In genomic region chr5:172285226-172286143, GRCh38 we compare ENCODE assay signal across 10 cellular contexts. TPM values are rescaled to one million over a fixed set of nuclear protein-coding genes. Genes with fewer than 3 reads are reported as not detected.
A peak's percentile ranks its signal among the peaks of the same experiment; 100 is the strongest.
DNase-seq lines count a peak whose midpoint lies in the region; ATAC-seq and TF ChIP-seq lines count a peak whose summit lies in the region.
"Had no signal": no experiment of that assay in that cellular context is flagged by ENCODE, and none has a peak within 500 bp of the region (broad histone marks: within the 10 kb centered on the region; RNA-seq: fewer than 3 reads in every experiment).

No MANE protein-coding gene starts in this region.

- no peaks in the 10 kb centered on the region for H3K9me3 Mint-ChIP-seq in T-helper 1 cell treated with Interleukin-12 subunit alpha and Interleukin-12 subunit beta and Interleukin-4 antibody, amounts not matched to agents 30 μg/mL and 1 μg/mL, for 36 hours
- no peaks in the 10 kb centered on the region for H3K9me3 Mint-ChIP-seq in effector memory CD8-positive, alpha-beta T cell
- H3K9me3 Mint-ChIP-seq in osteocyte (ENCODE audit: unreplicated experiment): no peaks in the 10 kb centered on the region

- no peaks in the 10 kb centered on the region for H3K36me3 ChIP-seq in tibial artery

- peaks cover 3% of the 10 kb centered on the region for H3K36me3 Mint-ChIP-seq in T-helper 1 cell treated with Interleukin-12 subunit alpha and Interleukin-12 subunit beta and Interleukin-4 antibody, amounts not matched to agents 30 μg/mL and 1 μg/mL, for 36 hours (ENCODE audit: low read depth)
- H3K36me3 Mint-ChIP-seq in effector memory CD8-positive, alpha-beta T cell (ENCODE audit: insufficient read depth): peaks cover 8% of the 10 kb centered on the region
- H3K36me3 Mint-ChIP-seq in osteocyte (ENCODE audit: unreplicated experiment): no peaks in the 10 kb centered on the region

- no peak for ATAC-seq in effector memory CD8-positive, alpha-beta T cell (replicated peaks)
- no peak for ATAC-seq in HG03439 (IDR thresholded peaks at IDR 0.05; ENCODE audit: unreplicated experiment)
- ATAC-seq in GM21515 (IDR thresholded peaks at IDR 0.05; ENCODE audit: unreplicated experiment): no peak

- no peaks in the 10 kb centered on the region for H3K9me3 ChIP-seq in tibial artery

- H3K4me1 ChIP-seq in tibial artery: peaks cover 0 to 23% (median 14%) of the 10 kb centered on the region in 4 donors

- intact Hi-C loops in tibial artery (cut with DNase I; ENCODE audit: low total_unique reads): loop anchor here (5.0 to 10.0 kb wide), 2 partner anchors 178 to 281 kb away; partner anchors contain the start of gene FBXW11

- H3K27ac ChIP-seq in tibial artery: peak overlapping the region in 1 of 2 donors; percentile 93

- DNase-seq in T-helper 1 cell: no peak
- DNase-seq in NB4 (ENCODE audit: low read depth): peak; percentile 18
- no peak for DNase-seq in effector memory CD8-positive, alpha-beta T cell
- no peak for DNase-seq in osteocyte (ENCODE audit: extremely low spot score, unreplicated experiment)
- no peak for DNase-seq in tibial artery
- DNase-seq: 8988T; central memory CD4-positive, alpha-beta T cell had no signal

- peak overlapping the region; percentile 83 for H3K4me3 Mint-ChIP-seq in T-helper 1 cell treated with Interleukin-12 subunit alpha and Interleukin-12 subunit beta and Interleukin-4 antibody, amounts not matched to agents 30 μg/mL and 1 μg/mL, for 36 hours
- H3K4me3 Mint-ChIP-seq in effector memory CD8-positive, alpha-beta T cell: peak overlapping the region; percentile 87 to 90
- H3K4me3 Mint-ChIP-seq in osteocyte (ENCODE audit: unreplicated experiment): peak overlapping the region; percentile 91

- no peak overlapping the region for H3K4me3 ChIP-seq in NB4 (ENCODE audit: low read depth, low read length)
- H3K4me3 ChIP-seq in tibial artery: peak overlapping the region in 1 of 2 donors; percentile 91

- H3K4me1 Mint-ChIP-seq in T-helper 1 cell treated with Interleukin-12 subunit alpha and Interleukin-12 subunit beta and Interleukin-4 antibody, amounts not matched to agents 30 μg/mL and 1 μg/mL, for 36 hours (ENCODE audit: low read depth): peaks cover 18% of the 10 kb centered on the region
- peaks cover 13 to 16% of the 10 kb centered on the region in 2 donors for H3K4me1 Mint-ChIP-seq in effector memory CD8-positive, alpha-beta T cell (ENCODE audit: low read depth in 2 of 2)
- peaks cover 29% of the 10 kb centered on the region for H3K4me1 Mint-ChIP-seq in osteocyte (ENCODE audit: unreplicated experiment)

- TF ChIP-seq CTCF in NB4 (IDR thresholded peaks at IDR 0.05; ENCODE audit: low read depth, low read length) (no peak), osteocyte (IDR thresholded peaks at IDR 0.05) (no peak), tibial artery (IDR thresholded peaks at IDR 0.05) (no peak)

- no peak overlapping the region for H3K27ac Mint-ChIP-seq in T-helper 1 cell treated with Interleukin-12 subunit alpha and Interleukin-12 subunit beta and Interleukin-4 antibody, amounts not matched to agents 30 μg/mL and 1 μg/mL, for 36 hours
- H3K27ac Mint-ChIP-seq in effector memory CD8-positive, alpha-beta T cell: peak overlapping the region in 1 of 2 donors; percentile 38
- H3K27ac Mint-ChIP-seq in osteocyte (ENCODE audit: unreplicated experiment): peak overlapping the region; percentile 95

- H3K27me3 Mint-ChIP-seq in T-helper 1 cell treated with Interleukin-12 subunit alpha and Interleukin-12 subunit beta and Interleukin-4 antibody, amounts not matched to agents 30 μg/mL and 1 μg/mL, for 36 hours (ENCODE audit: low read depth): peaks cover 27% of the 10 kb centered on the region
- H3K27me3 Mint-ChIP-seq in effector memory CD8-positive, alpha-beta T cell: no peaks in the 10 kb centered on the region
- H3K27me3 Mint-ChIP-seq in osteocyte (ENCODE audit: unreplicated experiment): no peaks in the 10 kb centered on the region

- H3K27me3 ChIP-seq in tibial artery: no peaks in the 10 kb centered on the region

- no peak for TF ChIP-seq POLR2A in NB4 (IDR thresholded peaks at IDR 0.05; ENCODE audit: extremely low read depth, insufficient read length)

RNA-seq across cellular contexts. Expression of gene UBTD2, which starts 1.9 kb away (rescaled TPM):
- total RNA-seq in osteocyte: 47.5 and 48.0 TPM in 2 replicates
